In the genomic region with DNA sequence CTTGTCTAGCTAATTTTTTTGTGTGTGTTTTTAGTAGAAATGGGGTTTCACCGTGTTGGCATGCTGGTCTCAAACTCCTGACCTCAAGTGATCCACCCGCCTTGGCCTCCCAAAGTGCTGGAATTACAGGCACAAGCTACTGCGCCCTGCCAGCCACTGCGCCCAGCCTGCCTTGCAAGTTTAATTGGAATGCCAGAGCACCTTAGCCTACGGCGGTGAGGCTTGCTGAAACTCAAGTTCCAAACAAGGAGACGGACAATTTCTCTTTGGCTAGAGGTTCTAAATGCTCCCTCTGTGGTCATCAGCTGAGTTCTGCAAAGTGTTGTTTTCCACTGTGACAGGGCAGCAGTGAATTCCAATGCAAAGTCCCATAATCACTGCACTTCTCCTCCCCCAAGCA, we compare ENCODE assay signal across 23 cellular contexts.
DNase-seq lines count a peak whose midpoint lies in the region; ATAC-seq and TF ChIP-seq lines count a peak whose summit lies in the region.
"Had no signal": no experiment of that assay in that cellular context is flagged by ENCODE, and none has a peak within 500 bp of the region (broad histone marks: within the 10 kb centered on the region; RNA-seq: fewer than 3 reads in every experiment).

No MANE protein-coding gene starts in this region.

- no peak for TF ChIP-seq CTCF in GM23338 (conservative IDR thresholded peaks at IDR 0.05; ENCODE audit: low read depth in 2 of 2)
- TF ChIP-seq CTCF in upper lobe of right lung (IDR thresholded peaks at IDR 0.05) = no peak

- DNase-seq in GM23338 (ENCODE audit: low spot score) = peak; percentile 2
- peak; percentile 53 for DNase-seq in islet precursor cell
- DNase-seq in upper lobe of right lung = peak; percentile 35
- no peak for DNase-seq in activated CD4-positive, alpha-beta T cell treated with anti-CD3 and anti-CD28 coated beads, Interleukin-2, amount 50 U/mL, for 1 hour
- DNase-seq in posterior cingulate gyrus = no peak
- DNase-seq: 8988T; ACHN; BE2C; C1 segment of cervical spinal cord; CD4-positive, alpha-beta memory T cell; CD4-positive, CD25-positive, alpha-beta regulatory T cell; CD8-positive, alpha-beta memory T cell; COR-L47; DMS 273 treated with DMSO at 0.1 percent for 48 hours; DMS153; DMS53; DMS79; DND-41; EL; GF-D8 had no signal

- H3K27ac Mint-ChIP-seq in GM23338 = no peak overlapping the region
- H3K27ac Mint-ChIP-seq: CD4-positive, alpha-beta memory T cell; CD4-positive, CD25-positive, alpha-beta regulatory T cell; CD8-positive, alpha-beta memory T cell had no signal

- intact Hi-C loops in upper lobe of right lung (cut with DNase I) = no loop called here
- intact Hi-C loops in posterior cingulate gyrus (cut with DNase I) = no loop called here

- H4K20me1 ChIP-seq in GM23338 (replicated peaks; ENCODE audit: insufficient read depth) = no peaks in the 10 kb centered on the region
- H4K20me1 ChIP-seq: BLaER1 had no signal

- H3K36me3 ChIP-seq in GM23338 (ENCODE audit: insufficient read depth) (no peaks in the 10 kb centered on the region), upper lobe of right lung (no peaks in the 10 kb centered on the region)
- H3K36me3 ChIP-seq: BE2C, BLaER1 had no signal

- H3K79me2 ChIP-seq in GM23338 (replicated peaks; ENCODE audit: insufficient read depth) = no peaks in the 10 kb centered on the region

- no peaks in the 10 kb centered on the region for H3F3A ChIP-seq in GM23338 (replicated peaks; ENCODE audit: low read depth)

- H2AFZ ChIP-seq in GM23338 = no peak overlapping the region

- H3K4me1 ChIP-seq in GM23338 (ENCODE audit: insufficient read depth) (no peaks in the 10 kb centered on the region), upper lobe of right lung (no peaks in the 10 kb centered on the region)
- H3K4me1 ChIP-seq: BE2C, BLaER1 had no signal

- H3K4me2 ChIP-seq in GM23338 = no peak overlapping the region
- H3K4me2 ChIP-seq: BLaER1 had no signal

- H3K27ac ChIP-seq in GM23338 (ENCODE audit: low read depth) (no peak overlapping the region), upper lobe of right lung (no peak overlapping the region)
- H3K27ac ChIP-seq: BLaER1 had no signal

- no peaks in the 10 kb centered on the region for H3K9me3 ChIP-seq in upper lobe of right lung
- H3K9me3 ChIP-seq: BE2C, BLaER1 had no signal

- no peaks in the 10 kb centered on the region for H3K9me2 ChIP-seq in GM23338 (ENCODE audit: insufficient read depth)

- no peak overlapping the region for H3K4me3 Mint-ChIP-seq in GM23338
- H3K4me3 Mint-ChIP-seq: CD14-positive monocyte; CD4-positive, alpha-beta memory T cell; CD4-positive, CD25-positive, alpha-beta regulatory T cell; CD8-positive, alpha-beta memory T cell had no signal

- H3K9me3 Mint-ChIP-seq in GM23338 = no peaks in the 10 kb centered on the region

- H3K27me3 ChIP-seq in GM23338 (ENCODE audit: insufficient read depth) = no peaks in the 10 kb centered on the region
- no peaks in the 10 kb centered on the region for H3K27me3 ChIP-seq in upper lobe of right lung
- H3K27me3 ChIP-seq: BE2C, BLaER1 had no signal

- H3K27me3 Mint-ChIP-seq in GM23338 (ENCODE audit: insufficient read depth, low read depth, poor library complexity) = no peaks in the 10 kb centered on the region
- H3K27me3 Mint-ChIP-seq: CD4-positive, alpha-beta memory T cell; CD4-positive, CD25-positive, alpha-beta regulatory T cell had no signal

- ATAC-seq in GM23338 = no peak
- ATAC-seq in upper lobe of right lung = no peak
- no peak for ATAC-seq in HG02973 (IDR thresholded peaks at IDR 0.05; ENCODE audit: unreplicated experiment)

- H3K4me3 ChIP-seq in GM23338 (no peak overlapping the region), upper lobe of right lung (no peak overlapping the region)
- H3K4me3 ChIP-seq: BLaER1 had no signal

- H3K36me3 Mint-ChIP-seq in GM23338 (ENCODE audit: low read depth) = no peaks in the 10 kb centered on the region
- H3K36me3 Mint-ChIP-seq: CD14-positive monocyte; CD4-positive, alpha-beta memory T cell; CD4-positive, CD25-positive, alpha-beta regulatory T cell; CD8-positive, alpha-beta memory T cell had no signal

- no peaks in the 10 kb centered on the region; the same call in 2 of the 3 replicates for H3K4me1 Mint-ChIP-seq in GM23338
- H3K4me1 Mint-ChIP-seq: CD14-positive monocyte; CD4-positive, alpha-beta memory T cell; CD4-positive, CD25-positive, alpha-beta regulatory T cell; CD8-positive, alpha-beta memory T cell had no signal

TF ChIP-seq in GM23338, 12 proteins besides CTCF, POLR2A, EP300 and RAD21 (continues in another document):
- TF ChIP-seq STAT1 (IDR thresholded peaks at IDR 0.05; ENCODE audit: unreplicated experiment) = no peak
- TF ChIP-seq, protein P1, sequence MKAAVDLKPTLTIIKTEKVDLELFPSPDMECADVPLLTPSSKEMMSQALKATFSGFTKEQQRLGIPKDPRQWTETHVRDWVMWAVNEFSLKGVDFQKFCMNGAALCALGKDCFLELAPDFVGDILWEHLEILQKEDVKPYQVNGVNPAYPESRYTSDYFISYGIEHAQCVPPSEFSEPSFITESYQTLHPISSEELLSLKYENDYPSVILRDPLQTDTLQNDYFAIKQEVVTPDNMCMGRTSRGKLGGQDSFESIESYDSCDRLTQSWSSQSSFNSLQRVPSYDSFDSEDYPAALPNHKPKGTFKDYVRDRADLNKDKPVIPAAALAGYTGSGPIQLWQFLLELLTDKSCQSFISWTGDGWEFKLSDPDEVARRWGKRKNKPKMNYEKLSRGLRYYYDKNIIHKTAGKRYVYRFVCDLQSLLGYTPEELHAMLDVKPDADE (IDR thresholded peaks at IDR 0.05) = no peak
- TF ChIP-seq POLR2AphosphoS5 (IDR thresholded peaks at IDR 0.05; ENCODE audit: low read depth) = no peak
- TF ChIP-seq NANOG (IDR thresholded peaks at IDR 0.05; ENCODE audit: borderline replicate concordance) = no peak
- no peak for TF ChIP-seq EZH2phosphoT487 (IDR thresholded peaks at IDR 0.05; ENCODE audit: unreplicated experiment)
- TF ChIP-seq ZNF462 (CRISPR knock-in tag; IDR thresholded peaks at IDR 0.05) = no peak
- no peak for TF ChIP-seq JUNB (IDR thresholded peaks at IDR 0.05; ENCODE audit: unreplicated experiment)

Comparison
In these comparisons a context has a peak if more than half of its experiments do, and no peak if none do; other contexts are left out.
1. DNase-seq: peak in GM23338 (single experiment), islet precursor cell (single experiment) and upper lobe of right lung (single experiment); none in activated CD4-positive, alpha-beta T cell treated with anti-CD3 and anti-CD28 coated beads, Interleukin-2, amount 50 U/mL, for 1 hour (single experiment) and posterior cingulate gyrus (0 of 10).